In the genomic region with DNA sequence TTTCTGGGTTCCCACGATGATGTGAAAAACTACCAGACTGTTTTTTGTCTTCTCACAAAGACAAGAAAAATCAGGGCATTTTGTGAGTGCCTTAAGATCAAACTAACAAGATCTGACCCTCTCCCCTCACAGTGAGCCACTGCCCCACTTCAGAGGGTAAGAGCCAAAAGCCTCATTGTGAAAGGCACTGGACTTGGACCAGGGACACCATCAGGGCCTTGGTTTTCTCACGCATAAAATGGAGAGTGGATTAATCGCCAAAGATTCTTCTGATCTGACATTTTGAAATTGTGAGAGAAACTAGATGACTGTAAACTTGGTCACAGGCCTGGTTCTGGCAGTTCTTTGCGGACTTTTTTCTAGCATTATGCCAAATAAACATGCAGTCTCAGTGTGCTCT, we compare ENCODE assay signal across 30 cellular contexts. TPM values are rescaled to one million over a fixed set of nuclear protein-coding genes. Genes with fewer than 3 reads are reported as not detected.
DNase-seq lines count a peak whose midpoint lies in the region; ATAC-seq and TF ChIP-seq lines count a peak whose summit lies in the region.
"Had no signal": no experiment of that assay in that cellular context is flagged by ENCODE, and none has a peak within 500 bp of the region (broad histone marks: within the 10 kb centered on the region; RNA-seq: fewer than 3 reads in every experiment).

No MANE protein-coding gene starts in this region.

- in situ Hi-C loops in ACHN (cut with HindIII; ENCODE audit: low pct_ligation_motif_present, low pct_unique_long_range_greater_than_20kb, low sequenced_read_pairs): no loop called here

- ATAC-seq in Right ventricle myocardium superior (ENCODE audit: poor library complexity) (peak; percentile 26), Right ventricle myocardium inferior (no peak), upper lobe of left lung (ENCODE audit: low FRiP score in 2 of 2) (no peak), body of pancreas (no peak)
- ATAC-seq: activated CD4-positive, alpha-beta T cell treated with anti-CD3 and anti-CD28 coated beads for 36 hours; activated T-cell treated with anti-CD3 and anti-CD28 coated beads, Interleukin-2, amount 50 U/mL, for 4 hours; foreskin keratinocyte; K562 had no signal

- H3K27ac ChIP-seq in angular gyrus (ENCODE audit: low read depth, low read length) (peak overlapping the region; percentile 5), upper lobe of left lung (peak overlapping the region in 3 of 4 donors; percentile 9 to 54 (median 29)), body of pancreas (peak overlapping the region in 1 of 4 donors; percentile 3)
- H3K27ac ChIP-seq: foreskin keratinocyte, SJSA1, skin epidermis, tibial artery, VCaP had no signal

- DNase-seq in Right ventricle myocardium superior (no peak), Right ventricle myocardium inferior (ENCODE audit: missing footprints) (no peak), medulla oblongata (ENCODE audit: extremely low spot score) (peak; percentile 10), upper lobe of left lung (no peak), body of pancreas (no peak), ACHN (no peak)
- DNase-seq: activated CD4-positive, alpha-beta T cell treated with anti-CD3 and anti-CD28 coated beads for 36 hours; activated CD8-positive, alpha-beta memory T cell treated with anti-CD3 and anti-CD28 coated beads for 24 hours; activated T-cell treated with anti-CD3 and anti-CD28 coated beads, Interleukin-2, amount 50 U/mL, for 4 hours; C1 segment of cervical spinal cord; COR-L47; head of caudate nucleus; islet precursor cell; left ventricle myocardium inferior; naive B cell; NCI-H1092 treated with DMSO at 0.1 percent for 48 hours; NCI-H1694 treated with DMSO at 0.1 percent for 48 hours; NCI-H82; occipital lobe; stomach; T1000 had no signal

- H3K36me3 ChIP-seq in upper lobe of left lung: peaks cover 26 to 72% (median 64%) of the 10 kb centered on the region in 4 donors
- H3K36me3 ChIP-seq in body of pancreas (replicated peaks in 1 of 2; ENCODE audit: insufficient read depth in 1 of 2, low read depth in 2 of 2): peaks cover 0 to 22% of the 10 kb centered on the region in 2 donors

- WGBS in upper lobe of left lung, 2 donors: 73 to 83% methylated on average over 4 of the region's 4 CpGs
- WGBS in body of pancreas, 2 donors: 79 to 83% methylated on average over 4 of the region's 4 CpGs

- TF ChIP-seq POLR2A in upper lobe of left lung (IDR thresholded peaks at IDR 0.05): no peak
- TF ChIP-seq POLR2A in body of pancreas (IDR thresholded peaks at IDR 0.05): no peak

- no peak for TF ChIP-seq EP300 in upper lobe of left lung (IDR thresholded peaks at IDR 0.05)

- no peaks in the 10 kb centered on the region for H3K9me3 ChIP-seq in upper lobe of left lung
- H3K9me3 ChIP-seq in body of pancreas: no peaks in the 10 kb centered on the region
- H3K9me3 ChIP-seq: esophagus muscularis mucosa, HAP-1, left ventricle myocardium inferior, stomach, tibial artery had no signal

- intact Hi-C loops in Right ventricle myocardium superior (cut with DNase I): no loop called here
- intact Hi-C loops in Right ventricle myocardium inferior (cut with DNase I): no loop called here
- intact Hi-C loops in body of pancreas (cut with DNase I): no loop called here

- no peaks in the 10 kb centered on the region for H3K27me3 ChIP-seq in upper lobe of left lung
- no peaks in the 10 kb centered on the region for H3K27me3 ChIP-seq in body of pancreas
- H3K27me3 ChIP-seq: esophagus muscularis mucosa, foreskin keratinocyte, SJSA1, stomach, tibial artery had no signal

- peaks cover 0 to 7% (median 1%) of the 10 kb centered on the region in 4 donors for H3K4me1 ChIP-seq in upper lobe of left lung
- H3K4me1 ChIP-seq in body of pancreas: no peaks in the 10 kb centered on the region
- H3K4me1 ChIP-seq: HAP-1, tibial artery had no signal

- no peak overlapping the region for H3K4me3 ChIP-seq in upper lobe of left lung
- no peak overlapping the region for H3K4me3 ChIP-seq in body of pancreas
- H3K4me3 ChIP-seq: esophagus muscularis mucosa, HAP-1, K562, left ventricle myocardium inferior, SJSA1, skin epidermis, stomach, tibial artery had no signal

- TF ChIP-seq CTCF in upper lobe of left lung (IDR thresholded peaks at IDR 0.05): no peak
- no peak for TF ChIP-seq CTCF in body of pancreas (IDR thresholded peaks at IDR 0.05)

RNA-seq across cellular contexts. Expression of gene ENDOV, which starts 21.0 kb away (rescaled TPM):
- total RNA-seq in Right ventricle myocardium superior (11.7 TPM), Right ventricle myocardium inferior (10.7 TPM), upper lobe of left lung (10 to 100 TPM; 16.7 to 93.2 (median 25.6) TPM), body of pancreas (10 to 100 TPM in 1 of 2 donors, 1 to 10 TPM in 1; 8.3 to 17.5 TPM)
